29 cellular contexts compared by ENCODE assay signal in genomic region chr16:8630205-8630953, GRCh38. TPM values are rescaled to one million over a fixed set of nuclear protein-coding genes. Genes with fewer than 3 reads are reported as not detected.
"Had no signal": no experiment of that assay in that cellular context is flagged by ENCODE, and none has a peak within 500 bp of the region (broad histone marks: within the 10 kb centered on the region; RNA-seq: fewer than 3 reads in every experiment).

No MANE protein-coding gene starts in this region.

- H3K27me3 Mint-ChIP-seq: memory B cell; stimulated activated memory B cell treated with anti-CD40 and anti-IgM and Interleukin-4, amounts not matched to agents 10 μg/mL and 1 μg/mL and 100 μg/mL, for 72 hours had no signal

- H3K27ac ChIP-seq: esophagus muscularis mucosa, foreskin keratinocyte, gastroesophageal sphincter, hepatocyte, thoracic aorta, upper lobe of right lung, uterus had no signal

- H3K9me3 Mint-ChIP-seq: memory B cell; natural killer cell; stimulated activated memory B cell treated with anti-CD40 and anti-IgM and Interleukin-4, amounts not matched to agents 10 μg/mL and 1 μg/mL and 100 μg/mL, for 72 hours had no signal

- ATAC-seq: foreskin keratinocyte; gastroesophageal sphincter; heart left ventricle; left lobe of liver; natural killer cell; sciatic nerve; stimulated activated memory B cell treated with anti-CD40 and anti-IgM and Interleukin-4, amounts not matched to agents 10 μg/mL and 1 μg/mL and 100 μg/mL, for 72 hours; stimulated activated naive CD8-positive, alpha-beta T cell treated with anti-CD3 and anti-CD28 coated beads, Interleukin-15, Interleukin-2, amounts not matched to agents 100 U/mL and 50 U/mL, for 24 hours; upper lobe of right lung had no signal

- H3K4me3 ChIP-seq: esophagus muscularis mucosa, gastroesophageal sphincter, heart left ventricle, hepatocyte, lung, thoracic aorta, tibial nerve, upper lobe of right lung, uterus had no signal

- FAIRE-seq: colon, endothelial cell of umbilical vein, kidney had no signal

- H3K36me3 ChIP-seq: uterus had no signal

- H3K4me1 ChIP-seq: esophagus muscularis mucosa, foreskin keratinocyte, gastroesophageal sphincter, upper lobe of right lung, uterus had no signal

- H3K9me3 ChIP-seq: esophagus muscularis mucosa, gastroesophageal sphincter, heart left ventricle, thoracic aorta, tibial nerve, upper lobe of right lung, uterus had no signal

- H3K4me3 Mint-ChIP-seq: memory B cell; natural killer cell; stimulated activated memory B cell treated with anti-CD40 and anti-IgM and Interleukin-4, amounts not matched to agents 10 μg/mL and 1 μg/mL and 100 μg/mL, for 72 hours had no signal

- H3K27ac Mint-ChIP-seq: memory B cell; natural killer cell; stimulated activated memory B cell treated with anti-CD40 and anti-IgM and Interleukin-4, amounts not matched to agents 10 μg/mL and 1 μg/mL and 100 μg/mL, for 72 hours had no signal

- DNase-seq: effector CD8-positive, alpha-beta T cell; foreskin keratinocyte; heart left ventricle; kidney; natural killer cell; stimulated activated CD4-positive, alpha-beta T cell treated with anti-CD3 and anti-CD28 coated beads, Interleukin-4, amount 100 ng/mL, for 4 hours; stimulated activated naive CD8-positive, alpha-beta T cell treated with anti-CD3 and anti-CD28 coated beads, Interleukin-15, Interleukin-2, amounts not matched to agents 100 U/mL and 50 U/mL, for 24 hours; upper lobe of right lung; uterus had no signal

- H3K27me3 ChIP-seq: esophagus muscularis mucosa, foreskin keratinocyte, gastroesophageal sphincter, heart left ventricle, hepatocyte, tibial nerve, upper lobe of right lung, uterus had no signal

RNA-seq across cellular contexts. Expression of gene TMEM114, which starts 40.1 kb away (rescaled TPM):
- total RNA-seq: cerebellum, endothelial cell of umbilical vein, epithelial cell of proximal tubule, esophagus muscularis mucosa, fibroblast of lung, foreskin keratinocyte, gastroesophageal sphincter, heart left ventricle, hepatocyte, kidney, left lobe of liver, liver, lung, mononuclear cell, natural killer cell, osteocyte, pulmonary artery endothelial cell, sciatic nerve, skeletal muscle tissue, thoracic aorta, tibial nerve, upper lobe of right lung, uterus had no signal
- polyA plus RNA-seq: endothelial cell of umbilical vein, fibroblast of lung, foreskin keratinocyte, heart left ventricle, hepatocyte, liver, lung had no signal
